ENCODE assay signal across 1 cellular context in the genomic region with DNA sequence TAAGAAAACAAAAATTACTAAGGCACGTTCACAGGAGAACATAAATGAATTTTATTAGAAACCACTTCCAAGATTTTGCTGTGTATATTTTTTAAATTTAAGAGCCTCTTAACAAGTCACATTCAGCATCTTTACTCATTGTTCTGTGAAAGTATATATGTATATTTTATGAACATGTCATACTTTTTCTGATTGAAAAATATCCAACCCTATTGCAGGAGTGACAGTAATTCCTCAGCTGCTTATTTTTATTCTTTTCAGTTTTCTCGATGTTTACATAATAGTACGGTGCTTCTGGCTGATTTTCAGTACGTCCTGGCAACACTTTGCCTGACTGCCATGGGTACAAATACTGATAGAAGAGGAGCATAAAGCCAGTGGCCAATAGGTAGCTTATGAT.
TF ChIP-seq lines count a peak whose summit lies in the region.

No MANE protein-coding gene starts in this region.

TF ChIP-seq in K562, 482 proteins besides CTCF, POLR2A, EP300 and RAD21 (continued from another document):
- TF ChIP-seq, protein P1, sequence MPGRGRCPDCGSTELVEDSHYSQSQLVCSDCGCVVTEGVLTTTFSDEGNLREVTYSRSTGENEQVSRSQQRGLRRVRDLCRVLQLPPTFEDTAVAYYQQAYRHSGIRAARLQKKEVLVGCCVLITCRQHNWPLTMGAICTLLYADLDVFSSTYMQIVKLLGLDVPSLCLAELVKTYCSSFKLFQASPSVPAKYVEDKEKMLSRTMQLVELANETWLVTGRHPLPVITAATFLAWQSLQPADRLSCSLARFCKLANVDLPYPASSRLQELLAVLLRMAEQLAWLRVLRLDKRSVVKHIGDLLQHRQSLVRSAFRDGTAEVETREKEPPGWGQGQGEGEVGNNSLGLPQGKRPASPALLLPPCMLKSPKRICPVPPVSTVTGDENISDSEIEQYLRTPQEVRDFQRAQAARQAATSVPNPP (IDR thresholded peaks at IDR 0.05; ENCODE audit: borderline replicate concordance, insufficient read depth, insufficient read length), result no peak
- TF ChIP-seq ZNF766 (CRISPR knock-in tag; conservative IDR thresholded peaks at IDR 0.05), result no peak
- peak; percentile 32; the same call in 1 of the 2 replicates for TF ChIP-seq POLR2H (tag; IDR thresholded peaks at IDR 0.05; ENCODE audit: low read depth)
- TF ChIP-seq, protein P2, sequence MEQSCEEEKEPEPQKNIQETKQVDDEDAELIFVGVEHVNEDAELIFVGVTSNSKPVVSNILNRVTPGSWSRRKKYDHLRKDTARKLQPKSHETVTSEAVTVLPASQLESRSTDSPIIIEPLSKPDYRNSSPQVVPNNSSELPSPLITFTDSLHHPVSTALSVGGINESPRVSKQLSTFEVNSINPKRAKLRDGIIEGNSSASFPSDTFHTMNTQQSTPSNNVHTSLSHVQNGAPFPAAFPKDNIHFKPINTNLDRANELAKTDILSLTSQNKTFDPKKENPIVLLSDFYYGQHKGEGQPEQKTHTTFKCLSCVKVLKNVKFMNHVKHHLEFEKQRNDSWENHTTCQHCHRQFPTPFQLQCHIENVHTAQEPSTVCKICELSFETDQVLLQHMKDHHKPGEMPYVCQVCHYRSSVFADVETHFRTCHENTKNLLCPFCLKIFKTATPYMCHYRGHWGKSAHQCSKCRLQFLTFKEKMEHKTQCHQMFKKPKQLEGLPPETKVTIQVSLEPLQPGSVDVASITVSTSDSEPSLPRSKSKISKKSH (CRISPR knock-in tag; IDR thresholded peaks at IDR 0.05), result peak; percentile 50; the same call in 1 of the 2 replicates
- TF ChIP-seq, protein P3, sequence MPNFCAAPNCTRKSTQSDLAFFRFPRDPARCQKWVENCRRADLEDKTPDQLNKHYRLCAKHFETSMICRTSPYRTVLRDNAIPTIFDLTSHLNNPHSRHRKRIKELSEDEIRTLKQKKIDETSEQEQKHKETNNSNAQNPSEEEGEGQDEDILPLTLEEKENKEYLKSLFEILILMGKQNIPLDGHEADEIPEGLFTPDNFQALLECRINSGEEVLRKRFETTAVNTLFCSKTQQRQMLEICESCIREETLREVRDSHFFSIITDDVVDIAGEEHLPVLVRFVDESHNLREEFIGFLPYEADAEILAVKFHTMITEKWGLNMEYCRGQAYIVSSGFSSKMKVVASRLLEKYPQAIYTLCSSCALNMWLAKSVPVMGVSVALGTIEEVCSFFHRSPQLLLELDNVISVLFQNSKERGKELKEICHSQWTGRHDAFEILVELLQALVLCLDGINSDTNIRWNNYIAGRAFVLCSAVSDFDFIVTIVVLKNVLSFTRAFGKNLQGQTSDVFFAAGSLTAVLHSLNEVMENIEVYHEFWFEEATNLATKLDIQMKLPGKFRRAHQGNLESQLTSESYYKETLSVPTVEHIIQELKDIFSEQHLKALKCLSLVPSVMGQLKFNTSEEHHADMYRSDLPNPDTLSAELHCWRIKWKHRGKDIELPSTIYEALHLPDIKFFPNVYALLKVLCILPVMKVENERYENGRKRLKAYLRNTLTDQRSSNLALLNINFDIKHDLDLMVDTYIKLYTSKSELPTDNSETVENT (CRISPR knock-in tag; IDR thresholded peaks at IDR 0.05), result no peak
- TF ChIP-seq ZBTB17 (CRISPR knock-in tag; IDR thresholded peaks at IDR 0.05), result no peak
- peak; percentile 61; the same call in 1 of the 2 replicates for TF ChIP-seq RFX5 (IDR thresholded peaks at IDR 0.05; ENCODE audit: low read depth, low read length)
- TF ChIP-seq PRMT5 (CRISPR knock-in tag; IDR thresholded peaks at IDR 0.05), result no peak
- no peak for TF ChIP-seq NBN (IDR thresholded peaks at IDR 0.05; ENCODE audit: low read depth)
- TF ChIP-seq GABPB2 (CRISPR knock-in tag; conservative IDR thresholded peaks at IDR 0.05), result no peak
- no peak for TF ChIP-seq SLC30A9 (CRISPR knock-in tag; IDR thresholded peaks at IDR 0.05)
- TF ChIP-seq FOXJ3 (CRISPR knock-in tag; IDR thresholded peaks at IDR 0.05), result no peak
- TF ChIP-seq CAMTA2 (CRISPR knock-in tag; conservative IDR thresholded peaks at IDR 0.05), result peak; percentile 64; the same call in 1 of the 2 replicates
- no peak for TF ChIP-seq HDGF (IDR thresholded peaks at IDR 0.05)
- no peak for TF ChIP-seq SAFB2 (IDR thresholded peaks at IDR 0.05; ENCODE audit: borderline replicate concordance, low read depth, low read length, severe bottlenecking)
- TF ChIP-seq ELF2 (CRISPR knock-in tag; IDR thresholded peaks at IDR 0.05), result peak; percentile 51
- no peak for TF ChIP-seq TARDBP (IDR thresholded peaks at IDR 0.05)
- no peak for TF ChIP-seq RBM14 (IDR thresholded peaks at IDR 0.05; ENCODE audit: borderline replicate concordance, insufficient read depth, low read depth, low read length)
- TF ChIP-seq ZNF263 (CRISPR knock-in tag; IDR thresholded peaks at IDR 0.05; ENCODE audit: borderline replicate concordance), result no peak
- no peak for TF ChIP-seq SMAD3 (CRISPR knock-in tag; conservative IDR thresholded peaks at IDR 0.05)
- TF ChIP-seq RFX7 (CRISPR knock-in tag; IDR thresholded peaks at IDR 0.05), result no peak
- TF ChIP-seq BMI1 (IDR thresholded peaks at IDR 0.05; ENCODE audit: low read length), result no peak
- no peak for TF ChIP-seq MCM3 (IDR thresholded peaks at IDR 0.05)
- no peak for TF ChIP-seq ZNF12 (CRISPR knock-in tag; IDR thresholded peaks at IDR 0.05)
- TF ChIP-seq RBM34 (IDR thresholded peaks at IDR 0.05; ENCODE audit: borderline replicate concordance, insufficient read depth, low read length), result no peak
- TF ChIP-seq, protein P4, sequence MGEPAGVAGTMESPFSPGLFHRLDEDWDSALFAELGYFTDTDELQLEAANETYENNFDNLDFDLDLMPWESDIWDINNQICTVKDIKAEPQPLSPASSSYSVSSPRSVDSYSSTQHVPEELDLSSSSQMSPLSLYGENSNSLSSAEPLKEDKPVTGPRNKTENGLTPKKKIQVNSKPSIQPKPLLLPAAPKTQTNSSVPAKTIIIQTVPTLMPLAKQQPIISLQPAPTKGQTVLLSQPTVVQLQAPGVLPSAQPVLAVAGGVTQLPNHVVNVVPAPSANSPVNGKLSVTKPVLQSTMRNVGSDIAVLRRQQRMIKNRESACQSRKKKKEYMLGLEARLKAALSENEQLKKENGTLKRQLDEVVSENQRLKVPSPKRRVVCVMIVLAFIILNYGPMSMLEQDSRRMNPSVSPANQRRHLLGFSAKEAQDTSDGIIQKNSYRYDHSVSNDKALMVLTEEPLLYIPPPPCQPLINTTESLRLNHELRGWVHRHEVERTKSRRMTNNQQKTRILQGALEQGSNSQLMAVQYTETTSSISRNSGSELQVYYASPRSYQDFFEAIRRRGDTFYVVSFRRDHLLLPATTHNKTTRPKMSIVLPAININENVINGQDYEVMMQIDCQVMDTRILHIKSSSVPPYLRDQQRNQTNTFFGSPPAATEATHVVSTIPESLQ (CRISPR knock-in tag; IDR thresholded peaks at IDR 0.05), result 0 out of 2 replicates have a peak, but pooled peaks have one; percentile 40
- TF ChIP-seq CBFA2T3 (IDR thresholded peaks at IDR 0.05), result no peak
- no peak for TF ChIP-seq HIVEP1 (CRISPR knock-in tag; IDR thresholded peaks at IDR 0.05)
